38 cellular contexts compared by ENCODE assay signal in the genomic region with DNA sequence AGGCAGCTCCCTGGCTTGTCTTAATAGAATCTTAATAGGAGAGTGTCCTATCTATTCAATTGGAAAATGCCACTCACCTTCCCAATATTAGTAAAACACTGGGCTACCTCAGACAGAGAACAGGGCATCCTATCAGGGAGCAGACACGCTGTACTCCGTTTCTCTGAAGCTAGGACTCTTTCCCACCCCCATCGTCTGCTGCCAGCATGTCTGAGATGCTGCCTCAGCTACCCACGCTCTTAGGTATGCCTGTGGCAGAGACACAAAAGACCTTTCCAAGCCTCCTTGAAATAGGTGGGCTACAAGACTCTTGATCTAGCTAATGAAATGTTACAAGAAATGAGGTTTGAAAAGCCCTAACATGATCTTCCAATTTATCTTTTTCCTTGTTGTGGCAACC. TPM values are rescaled to one million over a fixed set of nuclear protein-coding genes. Genes with fewer than 3 reads are reported as not detected.
"Had no signal": no experiment of that assay in that cellular context is flagged by ENCODE, and none has a peak within 500 bp of the region (broad histone marks: within the 10 kb centered on the region; RNA-seq: fewer than 3 reads in every experiment).

No MANE protein-coding gene starts in this region.

- DNase-seq: Karpas-422, Kasumi-1, KG1, MG63, MM.1S, MV-4-11, NCI-H1048, NCI-H1092, NCI-H1092 treated with DMSO at 0.1 percent for 48 hours, NCI-H1105, NCI-H1105 treated with DMSO at 0.1 percent for 48 hours, NCI-H1417, NCI-H1417 treated with DMSO at 0.1 percent for 48 hours, NCI-H1436, NCI-H1436 treated with DMSO at 0.1 percent for 48 hours, NCI-H146, NCI-H1694, NCI-H1694 treated with DMSO at 0.1 percent for 48 hours, NCI-H187, NCI-H187 treated with DMSO at 0.1 percent for 48 hours, NCI-H1930, NCI-H2029, NCI-H2029 treated with DMSO at 0.1 percent for 48 hours, NCI-H2081, NCI-H2081 treated with DMSO at 0.1 percent for 48 hours, NCI-H2107, NCI-H2171, NCI-H2171 treated with DMSO at 0.1 percent for 48 hours, NCI-H2227 treated with DMSO at 0.1 percent for 48 hours, NCI-H226, NCI-H345, NCI-H446, NCI-H446 treated with DMSO at 0.1 percent for 48 hours, NCI-H510A had no signal

RNA-seq across cellular contexts. Expression of a gene that starts 2.5 kb away (rescaled TPM):
- total RNA-seq: LHCN-M2, M059J, MCF 10A, NCI-H460 had no signal

RNA-seq across cellular contexts. Expression of a gene that starts 13.5 kb away (rescaled TPM):
- total RNA-seq: LHCN-M2, M059J, MCF 10A, NCI-H460 had no signal

RNA-seq across cellular contexts. Expression of a gene that starts 17.0 kb away (rescaled TPM):
- total RNA-seq: LHCN-M2, M059J, MCF 10A, NCI-H460 had no signal

RNA-seq across cellular contexts. Expression of a gene that starts 33.5 kb away (rescaled TPM):
- total RNA-seq: LHCN-M2, M059J, MCF 10A had no signal

RNA-seq across cellular contexts. Expression of a gene that starts 54.2 kb away (rescaled TPM):
- total RNA-seq: LHCN-M2, M059J, MCF 10A, NCI-H460 had no signal
